1 cellular context compared by ENCODE assay signal in the genomic region with DNA sequence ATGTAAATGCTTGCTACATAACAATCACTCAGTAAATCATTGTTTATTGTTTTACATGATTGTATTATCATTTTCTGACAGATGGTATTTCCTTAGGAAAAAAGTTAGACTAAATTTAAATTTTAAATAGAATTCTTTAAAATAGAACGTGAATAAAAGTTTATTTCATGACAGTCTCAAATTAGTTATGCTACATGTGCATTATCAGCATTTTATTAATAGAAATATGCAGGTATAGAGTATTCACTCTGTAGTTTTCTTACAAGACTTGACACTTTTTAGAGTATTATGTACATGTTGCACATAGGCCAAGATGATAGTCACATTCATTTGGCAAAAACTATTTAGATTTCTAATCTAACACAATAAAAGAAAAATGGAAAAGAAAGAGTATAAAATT.
TF ChIP-seq lines count a peak whose summit lies in the region.

No MANE protein-coding gene starts in this region.

TF ChIP-seq in K562, 482 proteins besides CTCF, POLR2A, EP300 and RAD21 (continued from another document):
- TF ChIP-seq, protein P1, sequence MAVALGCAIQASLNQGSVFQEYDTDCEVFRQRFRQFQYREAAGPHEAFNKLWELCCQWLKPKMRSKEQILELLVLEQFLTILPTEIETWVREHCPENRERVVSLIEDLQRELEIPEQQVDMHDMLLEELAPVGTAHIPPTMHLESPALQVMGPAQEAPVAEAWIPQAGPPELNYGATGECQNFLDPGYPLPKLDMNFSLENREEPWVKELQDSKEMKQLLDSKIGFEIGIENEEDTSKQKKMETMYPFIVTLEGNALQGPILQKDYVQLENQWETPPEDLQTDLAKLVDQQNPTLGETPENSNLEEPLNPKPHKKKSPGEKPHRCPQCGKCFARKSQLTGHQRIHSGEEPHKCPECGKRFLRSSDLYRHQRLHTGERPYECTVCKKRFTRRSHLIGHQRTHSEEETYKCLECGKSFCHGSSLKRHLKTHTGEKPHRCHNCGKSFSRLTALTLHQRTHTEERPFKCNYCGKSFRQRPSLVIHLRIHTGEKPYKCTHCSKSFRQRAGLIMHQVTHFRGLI (CRISPR knock-in tag; IDR thresholded peaks at IDR 0.05), result no peak
TF ChIP-seq in K562: peak in this region for 3.
